In the genomic region with DNA sequence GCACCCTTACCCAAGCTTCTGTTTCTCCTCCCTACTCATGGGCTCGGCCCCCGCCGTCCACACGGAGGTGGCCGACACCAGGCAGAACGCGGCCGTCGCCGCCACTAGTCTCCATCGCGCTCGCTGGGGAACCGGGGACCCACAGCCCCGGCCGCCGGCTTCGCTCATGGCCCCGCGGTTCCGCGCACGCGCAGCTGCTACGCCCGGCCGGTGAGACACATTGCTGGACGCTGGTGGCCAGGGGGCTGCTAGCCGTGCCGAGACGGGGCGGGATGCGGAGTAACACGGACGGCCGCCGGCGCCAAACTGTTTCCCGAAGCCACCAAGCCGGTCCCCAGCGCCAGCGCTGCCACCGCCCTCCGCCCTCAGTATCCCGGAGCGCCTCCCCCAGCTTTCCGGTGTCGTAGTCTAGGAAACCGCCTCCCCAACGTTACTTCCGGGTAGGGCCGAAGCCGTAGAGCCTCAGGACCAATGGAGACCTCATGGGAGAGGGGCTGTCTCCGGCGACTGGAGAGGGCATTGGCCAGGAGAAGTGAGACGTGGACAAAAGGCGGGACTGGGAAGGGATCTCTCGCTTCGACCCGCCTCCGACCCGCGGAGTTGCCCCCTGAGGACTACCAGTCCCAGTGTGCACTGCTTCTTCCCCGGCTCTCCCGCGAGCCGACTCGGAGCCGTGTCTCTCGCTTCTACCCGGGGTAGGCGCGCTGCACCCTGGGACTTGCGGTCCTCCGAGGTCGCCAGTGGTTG, we compare ENCODE assay signal across 8 cellular contexts. TPM values are rescaled to one million over a fixed set of nuclear protein-coding genes. Genes with fewer than 3 reads are reported as not detected.
A peak's percentile ranks its signal among the peaks of the same experiment; 100 is the strongest.
DNase-seq lines count a peak whose midpoint lies in the region; ATAC-seq and TF ChIP-seq lines count a peak whose summit lies in the region.

A gene with protein sequence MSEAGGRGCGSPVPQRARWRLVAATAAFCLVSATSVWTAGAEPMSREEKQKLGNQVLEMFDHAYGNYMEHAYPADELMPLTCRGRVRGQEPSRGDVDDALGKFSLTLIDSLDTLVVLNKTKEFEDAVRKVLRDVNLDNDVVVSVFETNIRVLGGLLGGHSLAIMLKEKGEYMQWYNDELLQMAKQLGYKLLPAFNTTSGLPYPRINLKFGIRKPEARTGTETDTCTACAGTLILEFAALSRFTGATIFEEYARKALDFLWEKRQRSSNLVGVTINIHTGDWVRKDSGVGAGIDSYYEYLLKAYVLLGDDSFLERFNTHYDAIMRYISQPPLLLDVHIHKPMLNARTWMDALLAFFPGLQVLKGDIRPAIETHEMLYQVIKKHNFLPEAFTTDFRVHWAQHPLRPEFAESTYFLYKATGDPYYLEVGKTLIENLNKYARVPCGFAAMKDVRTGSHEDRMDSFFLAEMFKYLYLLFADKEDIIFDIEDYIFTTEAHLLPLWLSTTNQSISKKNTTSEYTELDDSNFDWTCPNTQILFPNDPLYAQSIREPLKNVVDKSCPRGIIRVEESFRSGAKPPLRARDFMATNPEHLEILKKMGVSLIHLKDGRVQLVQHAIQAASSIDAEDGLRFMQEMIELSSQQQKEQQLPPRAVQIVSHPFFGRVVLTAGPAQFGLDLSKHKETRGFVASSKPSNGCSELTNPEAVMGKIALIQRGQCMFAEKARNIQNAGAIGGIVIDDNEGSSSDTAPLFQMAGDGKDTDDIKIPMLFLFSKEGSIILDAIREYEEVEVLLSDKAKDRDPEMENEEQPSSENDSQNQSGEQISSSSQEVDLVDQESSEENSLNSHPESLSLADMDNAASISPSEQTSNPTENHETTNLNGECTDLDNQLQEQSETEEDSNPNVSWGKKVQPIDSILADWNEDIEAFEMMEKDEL (minus strand): TSS at position 380 of the 747 bp plus-strand sequence. CDS start 212 bp downstream, at position 168.

- ATAC-seq in GM19468 (IDR thresholded peaks at IDR 0.05; ENCODE audit: extremely low read depth, unreplicated experiment), result peak; percentile 93
- peak; percentile 98 to 99 for ATAC-seq in lower lobe of right lung

- H3K27me3 Mint-ChIP-seq in CD8-positive, alpha-beta memory T cell, result no peaks in the 10 kb centered on the region

- peaks cover 41 to 52% (median 51%) of the 10 kb centered on the region in 3 donors for H3K4me1 Mint-ChIP-seq in CD8-positive, alpha-beta memory T cell

- H3K27ac Mint-ChIP-seq in CD8-positive, alpha-beta memory T cell, result peak within 1 kb of the TSS; percentile 82 to 98 (median 93)

- peak; percentile 95 to 99 (median 98) for DNase-seq in CD8-positive, alpha-beta memory T cell
- DNase-seq in HS-5 (ENCODE audit: low read depth) (peak; percentile 96), lower lobe of right lung (peak; percentile 99)
- DNase-seq in NK-92 treated with Interleukin-12 subunit alpha and Interleukin-12 subunit beta, amount 100 ng/mL, for 24 hours (lab: John Stamatoyannopoulos, UW), result peak; percentile 99
- peak; percentile 96 for DNase-seq in activated CD8-positive, alpha-beta memory T cell treated with anti-CD3 and anti-CD28 coated beads for 24 hours
- DNase-seq in effector CD4-positive, alpha-beta T cell, result peak; percentile 97
- peak; percentile 92 to 97 (median 96) for DNase-seq in stimulated activated CD4-positive, alpha-beta T cell treated with anti-CD3 and anti-CD28 coated beads, TNF-alpha, amount 100 ng/mL, for 24 hours (ENCODE audit: low read depth in 3 of 3)

- no peaks in the 10 kb centered on the region for H3K36me3 ChIP-seq in CD8-positive, alpha-beta memory T cell (ENCODE audit: insufficient read depth, low read length)
- no peaks in the 10 kb centered on the region for H3K36me3 ChIP-seq in lower lobe of right lung

- no peaks in the 10 kb centered on the region for H3K9me3 ChIP-seq in CD8-positive, alpha-beta memory T cell (ENCODE audit: low read length)
- no peaks in the 10 kb centered on the region for H3K9me3 ChIP-seq in lower lobe of right lung

- H3K9me3 Mint-ChIP-seq in CD8-positive, alpha-beta memory T cell, result no peaks in the 10 kb centered on the region

- peak within 1 kb of the TSS; percentile 92 to 97 (median 94) for H3K4me3 Mint-ChIP-seq in CD8-positive, alpha-beta memory T cell

- H3K4me1 ChIP-seq in CD8-positive, alpha-beta memory T cell (ENCODE audit: insufficient read depth, low read length), result peaks cover 18% of the 10 kb centered on the region
- H3K4me1 ChIP-seq in lower lobe of right lung, result peaks cover 30% of the 10 kb centered on the region

- peaks cover 0 to 17% (median 0%) of the 10 kb centered on the region in 3 donors for H3K36me3 Mint-ChIP-seq in CD8-positive, alpha-beta memory T cell

- no peaks in the 10 kb centered on the region for H3K27me3 ChIP-seq in CD8-positive, alpha-beta memory T cell (ENCODE audit: insufficient read depth, low read length, poor library complexity, severe bottlenecking)
- H3K27me3 ChIP-seq in lower lobe of right lung (ENCODE audit: low read depth), result no peaks in the 10 kb centered on the region

- intact Hi-C loops in lower lobe of right lung (cut with DNase I), result no loop called here

- CTCF ChIA-PET in CD8-positive, alpha-beta memory T cell (lab: Charles Lee), result interaction anchor here (0.7 to 2.1 kb wide), 5 partner anchors 11 to 228 kb away, joined by 3 to 8 read pairs (median 4); no protein-coding TSS in a partner anchor

- peak within 1 kb of the TSS; percentile 93 for H3K27ac ChIP-seq in CD8-positive, alpha-beta memory T cell (ENCODE audit: low read depth, low read length)
- peak within 1 kb of the TSS; percentile 94 for H3K27ac ChIP-seq in lower lobe of right lung

- peak within 1 kb of the TSS; percentile 86 for H3K4me3 ChIP-seq in CD8-positive, alpha-beta memory T cell (ENCODE audit: low read length)
- H3K4me3 ChIP-seq in lower lobe of right lung, result peak within 1 kb of the TSS; percentile 99

- POLR2A ChIA-PET in CD8-positive, alpha-beta memory T cell (lab: Charles Lee), result interaction anchor here (0.8 to 2.6 kb wide), 3 partner anchors 12 to 409 kb away, joined by 4 to 10 read pairs (median 6); a partner anchor contains a TSS

- no peak for TF ChIP-seq CTCF in lower lobe of right lung (IDR thresholded peaks at IDR 0.05)

RNA-seq across cellular contexts. Expression of the gene that starts here (rescaled TPM):
- total RNA-seq in CD8-positive, alpha-beta memory T cell, result 10 to 100 TPM; 20.1 to 24.9 TPM
- 12.1 TPM for polyA plus RNA-seq in CD8-positive, alpha-beta memory T cell
- total RNA-seq in lower lobe of right lung, result 45.5 TPM

Comparison
In these comparisons a context has a peak if more than half of its experiments do, and no peak if none do; other contexts are left out.
1. Peak in every context shown above with its lines: DNase-seq, ATAC-seq, H3K4me3 ChIP-seq and H3K27ac ChIP-seq.